ENCODE assay signal across 22 cellular contexts in genomic region chr2:58030789-58031188, GRCh38. TPM values are rescaled to one million over a fixed set of nuclear protein-coding genes. Genes with fewer than 3 reads are reported as not detected.
DNase-seq lines count a peak whose midpoint lies in the region; ATAC-seq and TF ChIP-seq lines count a peak whose summit lies in the region.
"Had no signal": no experiment of that assay in that cellular context is flagged by ENCODE, and none has a peak within 500 bp of the region (broad histone marks: within the 10 kb centered on the region; RNA-seq: fewer than 3 reads in every experiment).

No MANE protein-coding gene starts in this region.

- H3K27me3 ChIP-seq in GM23248 (replicated peaks; ENCODE audit: insufficient read depth): no peaks in the 10 kb centered on the region
- H3K27me3 ChIP-seq: cardiac muscle cell had no signal

- H3K27me3 Mint-ChIP-seq in stimulated activated naive B cell treated with anti-CD40 and anti-IgM and Interleukin-4, amounts not matched to agents 10 μg/mL and 1 μg/mL and 100 μg/mL, for 72 hours: no peaks in the 10 kb centered on the region
- H3K27me3 Mint-ChIP-seq: activated CD4-positive, alpha-beta memory T cell treated with anti-CD3 and anti-CD28 coated beads for 36 hours; CD8-positive, alpha-beta memory T cell had no signal

- H3K4me1 Mint-ChIP-seq in stimulated activated naive B cell treated with anti-CD40 and anti-IgM and Interleukin-4, amounts not matched to agents 10 μg/mL and 1 μg/mL and 100 μg/mL, for 72 hours: peaks cover 40 to 54% of the 10 kb centered on the region in 2 donors
- H3K4me1 Mint-ChIP-seq: CD8-positive, alpha-beta memory T cell; GM23338; neural crest cell; WTC11 had no signal

- H3K4me3 Mint-ChIP-seq in stimulated activated naive B cell treated with anti-CD40 and anti-IgM and Interleukin-4, amounts not matched to agents 10 μg/mL and 1 μg/mL and 100 μg/mL, for 72 hours: no peak overlapping the region
- H3K4me3 Mint-ChIP-seq: activated CD4-positive, alpha-beta memory T cell treated with anti-CD3 and anti-CD28 coated beads for 36 hours; CD8-positive, alpha-beta memory T cell; GM23338; neural crest cell; WTC11 had no signal

- no peak overlapping the region for H3K9ac ChIP-seq in GM23248

- no peaks in the 10 kb centered on the region for H3K36me3 ChIP-seq in GM23248 (ENCODE audit: low read depth)
- H3K36me3 ChIP-seq: cardiac muscle cell had no signal

- no peak overlapping the region for H2AFZ ChIP-seq in GM23248
- H2AFZ ChIP-seq: GM23338 had no signal

- no peak for ATAC-seq in stimulated activated naive B cell treated with anti-CD40 and anti-IgM and Interleukin-4, amounts not matched to agents 10 μg/mL and 1 μg/mL and 100 μg/mL, for 72 hours (replicated peaks)
- no peak for ATAC-seq in HG02852 (IDR thresholded peaks at IDR 0.05; ENCODE audit: unreplicated experiment)
- ATAC-seq: GM23338, left ventricle myocardium superior, sciatic nerve, WTC11 had no signal

- in situ Hi-C loops in GM23248 (cut with MboI): no loop called here

- no peak overlapping the region for H3K27ac ChIP-seq in GM23248
- H3K27ac ChIP-seq: cardiac muscle cell had no signal

- no peaks in the 10 kb centered on the region for H3K9me2 ChIP-seq in GM23248 (ENCODE audit: insufficient read depth)

- TF ChIP-seq CTCF in choroid plexus epithelial cell (conservative IDR thresholded peaks at IDR 0.05; ENCODE audit: low read depth, low read length): no peak

- H3K4me3 ChIP-seq in GM23248 (no peak overlapping the region), choroid plexus epithelial cell (ENCODE audit: low read depth, low read length) (no peak overlapping the region)
- H3K4me3 ChIP-seq: cardiac muscle cell, GM23338 had no signal

- H3K27ac Mint-ChIP-seq in stimulated activated naive B cell treated with anti-CD40 and anti-IgM and Interleukin-4, amounts not matched to agents 10 μg/mL and 1 μg/mL and 100 μg/mL, for 72 hours: peak overlapping the region; percentile 22
- H3K27ac Mint-ChIP-seq: activated CD4-positive, alpha-beta memory T cell treated with anti-CD3 and anti-CD28 coated beads for 36 hours; CD8-positive, alpha-beta memory T cell; GM23338; WTC11 had no signal

- H3F3A ChIP-seq in GM23248 (ENCODE audit: insufficient read depth): peaks cover 20% of the 10 kb centered on the region

- H3K9me3 ChIP-seq in GM23248 (ENCODE audit: low read depth): no peaks in the 10 kb centered on the region

- H4K20me1 ChIP-seq in GM23248 (ENCODE audit: insufficient read depth): no peaks in the 10 kb centered on the region

- H3K79me2 ChIP-seq in GM23248 (ENCODE audit: insufficient read depth): no peaks in the 10 kb centered on the region

- 86 to 90% methylated on average over 1 of the region's 1 CpG for WGBS in GM23248 (ENCODE audit: low coverage in 1 of 2, low lambda C conversion rate in 2 of 2, missing lambda C conversion rate in 2 of 2), 2 experiments

- DNase-seq in GM23248 (peak; percentile 40), NCI-H446 treated with DMSO at 0.1 percent for 48 hours (lab: John Stamatoyannopoulos, UW) (peak; percentile 20), choroid plexus epithelial cell (ENCODE audit: low read depth) (peak; percentile 46)
- DNase-seq in stimulated activated naive B cell treated with anti-CD40 and anti-IgM and Interleukin-4, amounts not matched to agents 10 μg/mL and 1 μg/mL and 100 μg/mL, for 72 hours: no peak
- DNase-seq in stimulated activated CD4-positive, alpha-beta T cell treated with anti-CD3 and anti-CD28 coated beads, Interleukin-4, amount 100 ng/mL, for 1 hour: no peak
- DNase-seq in stimulated activated CD4-positive, alpha-beta T cell treated with anti-CD3 and anti-CD28 coated beads, Interleukin-2, amount 100 ng/mL, for 24 hours: no peak
- DNase-seq: activated CD4-positive, alpha-beta memory T cell treated with anti-CD3 and anti-CD28 coated beads for 36 hours; activated gamma-delta T cell; activated T-cell treated with anti-CD3 and anti-CD28 coated beads for 4 hours; CD8-positive, alpha-beta memory T cell; KG1; left ventricle myocardium superior; MV-4-11; NCI-H1694; NCI-H69; posterior cingulate gyrus had no signal

- H3K4me1 ChIP-seq in GM23248 (ENCODE audit: insufficient read depth): peaks cover 12% of the 10 kb centered on the region

- peaks cover 15 to 38% of the 10 kb centered on the region in 2 donors for H3K36me3 Mint-ChIP-seq in stimulated activated naive B cell treated with anti-CD40 and anti-IgM and Interleukin-4, amounts not matched to agents 10 μg/mL and 1 μg/mL and 100 μg/mL, for 72 hours
- H3K36me3 Mint-ChIP-seq: activated CD4-positive, alpha-beta memory T cell treated with anti-CD3 and anti-CD28 coated beads for 36 hours; WTC11 had no signal

- peaks cover 0 to 4% of the 10 kb centered on the region in 2 donors for H3K9me3 Mint-ChIP-seq in stimulated activated naive B cell treated with anti-CD40 and anti-IgM and Interleukin-4, amounts not matched to agents 10 μg/mL and 1 μg/mL and 100 μg/mL, for 72 hours
- H3K9me3 Mint-ChIP-seq: activated CD4-positive, alpha-beta memory T cell treated with anti-CD3 and anti-CD28 coated beads for 36 hours; CD8-positive, alpha-beta memory T cell; GM23338; WTC11 had no signal

- no peak overlapping the region for H3K4me2 ChIP-seq in GM23248 (ENCODE audit: unreplicated experiment)
- H3K4me2 ChIP-seq: GM23338 had no signal

RNA-seq across cellular contexts. Expression of gene VRK2, which starts 15.8 kb away (rescaled TPM):
- 14.4 and 22.4 TPM in 2 replicates for total RNA-seq in GM23248 (2014; rRNA removed; shearing (Covaris generic))
- polyA plus RNA-seq in GM23248 (2016; fragmentation: Nextera tagmentation; extraction: Ambion mirVana): 21.7 and 24.2 TPM in 2 replicates

Comparison
In these comparisons a context has a peak if more than half of its experiments do, and no peak if none do; other contexts are left out.
1. DNase-seq: peak in GM23248 (single experiment), NCI-H446 treated with DMSO at 0.1 percent for 48 hours (single experiment) and choroid plexus epithelial cell (single experiment); none in stimulated activated naive B cell treated with anti-CD40 and anti-IgM and Interleukin-4, amounts not matched to agents 10 μg/mL and 1 μg/mL and 100 μg/mL, for 72 hours (single experiment), stimulated activated CD4-positive, alpha-beta T cell treated with anti-CD3 and anti-CD28 coated beads, Interleukin-4, amount 100 ng/mL, for 1 hour (single experiment) and stimulated activated CD4-positive, alpha-beta T cell treated with anti-CD3 and anti-CD28 coated beads, Interleukin-2, amount 100 ng/mL, for 24 hours (0 of 2).